23 cellular contexts compared by ENCODE assay signal in the genomic region with DNA sequence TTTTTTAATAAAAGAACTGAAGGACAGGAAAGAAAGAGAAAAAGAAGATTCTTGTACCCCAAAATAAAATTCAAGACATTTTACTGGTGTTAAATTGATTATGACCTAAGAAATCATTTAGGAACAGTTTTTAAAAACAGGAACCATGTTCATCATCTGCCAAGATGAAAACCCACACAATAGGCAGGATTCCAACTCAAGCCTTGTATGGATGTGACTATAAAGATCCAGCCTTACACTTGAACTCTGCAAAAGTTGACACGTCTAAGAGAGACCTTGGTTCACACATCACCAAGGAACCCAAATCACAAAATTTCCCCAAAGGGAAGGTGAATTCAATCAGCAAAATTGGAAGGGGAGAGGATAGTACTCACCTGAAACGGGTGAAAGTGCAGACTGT.
DNase-seq lines count a peak whose midpoint lies in the region; ATAC-seq and TF ChIP-seq lines count a peak whose summit lies in the region.
"Had no signal": no experiment of that assay in that cellular context is flagged by ENCODE, and none has a peak within 500 bp of the region (broad histone marks: within the 10 kb centered on the region; RNA-seq: fewer than 3 reads in every experiment).

No MANE protein-coding gene starts in this region.

- in situ Hi-C loops in mammary epithelial cell (cut with MboI; ENCODE audit: low sequenced_read_pairs in 2 of 2), result no loop called here
- in situ Hi-C loops in astrocyte of the spinal cord (cut with HindIII; ENCODE audit: low sequenced_read_pairs), result no loop called here

- H3K4me1 ChIP-seq in mammary epithelial cell (ENCODE audit: insufficient read depth, low read length), result peaks cover 14% of the 10 kb centered on the region
- H3K4me1 ChIP-seq in neutrophil (ENCODE audit: control insufficient read depth in 1 of 2, insufficient read depth in 1 of 2, low read depth in 1 of 2, low read length in 1 of 2), result peaks cover 86 to 96% of the 10 kb centered on the region in 2 experiments
- H3K4me1 ChIP-seq: SJCRH30 had no signal

- dilution Hi-C loops in mammary epithelial cell (cut with HindIII; ENCODE audit: low sequenced_read_pairs), result no loop called here

- no peak overlapping the region for H3K9ac ChIP-seq in mammary epithelial cell (ENCODE audit: insufficient read depth, low read length)

- H3K27me3 Mint-ChIP-seq in MCF 10A (ENCODE audit: insufficient read depth, unreplicated experiment), result no peaks in the 10 kb centered on the region
- H3K27me3 Mint-ChIP-seq: CD8-positive, alpha-beta memory T cell had no signal

- ATAC-seq in HG02981 (IDR thresholded peaks at IDR 0.05; ENCODE audit: unreplicated experiment) (no peak), GM21576 (IDR thresholded peaks at IDR 0.05; ENCODE audit: unreplicated experiment) (no peak)
- ATAC-seq: HCT116 had no signal

- intact Hi-C loops in MCF 10A (cut with micrococcal nuclease), result no loop called here
- intact Hi-C loops in mammary epithelial cell (cut with micrococcal nuclease), result no loop called here

- H3K36me3 Mint-ChIP-seq in MCF 10A (ENCODE audit: insufficient read depth, unreplicated experiment), result peaks cover 70% of the 10 kb centered on the region

- H3K9me3 Mint-ChIP-seq in MCF 10A (ENCODE audit: unreplicated experiment), result no peaks in the 10 kb centered on the region
- H3K9me3 Mint-ChIP-seq: CD8-positive, alpha-beta memory T cell had no signal

- H3K4me1 Mint-ChIP-seq in MCF 10A (ENCODE audit: insufficient read depth, unreplicated experiment), result peaks cover 25% of the 10 kb centered on the region
- H3K4me1 Mint-ChIP-seq: CD8-positive, alpha-beta memory T cell had no signal

- H3K36me3 ChIP-seq in mammary epithelial cell (ENCODE audit: insufficient read depth, low read length), result no peaks in the 10 kb centered on the region
- H3K36me3 ChIP-seq in neutrophil, result no peaks in the 10 kb centered on the region

- H3K4me2 ChIP-seq in mammary epithelial cell (ENCODE audit: insufficient read depth, low read depth, low read length), result no peak overlapping the region

- H3K27me3 ChIP-seq in mammary epithelial cell (ENCODE audit: insufficient read depth, low read length), result no peaks in the 10 kb centered on the region
- H3K27me3 ChIP-seq in neutrophil, result no peaks in the 10 kb centered on the region
- H3K27me3 ChIP-seq: SJCRH30 had no signal

- WGBS in mammary epithelial cell (ENCODE audit: low coverage, missing lambda C conversion rate), result 55% methylated on average over 2 of the region's 2 CpGs

- no peak for DNase-seq in MCF 10A (ENCODE audit: unreplicated experiment)
- DNase-seq in mammary epithelial cell, result no peak
- DNase-seq in astrocyte of the spinal cord (ENCODE audit: low read depth, low spot score), result peak; percentile 44
- DNase-seq in stimulated activated CD4-positive, alpha-beta T cell treated with anti-CD3 and anti-CD28 coated beads, Interleukin-12 subunit alpha, Interleukin-12 subunit beta, amount 100 ng/mL, for 4 hours, result no peak
- DNase-seq: 8988T; AML-193; C1 segment of cervical spinal cord; Calu3; CD8-positive, alpha-beta memory T cell; DMS153; GOT3; Karpas-422; NCI-H1694; NCI-H2081; NCI-H2171; NCI-H345; NCI-H524; OCI-M1; SJCRH30 had no signal

- BruUV-seq in MCF 10A (replicated peaks; lab: Mats Ljungman, UMichigan) (no TSS peak), mammary epithelial cell (replicated peaks; lab: Mats Ljungman, UMichigan) (no TSS peak)

- H3K27ac Mint-ChIP-seq in MCF 10A (ENCODE audit: low read depth, unreplicated experiment), result peak overlapping the region; percentile 11

- TF ChIP-seq CTCF in MCF 10A (IDR thresholded peaks at IDR 0.05; ENCODE audit: unreplicated experiment) (no peak), mammary epithelial cell (conservative IDR thresholded peaks at IDR 0.05 in 1 of 2, IDR thresholded peaks at IDR 0.05 in 1 of 2; ENCODE audit: extremely low read depth in 1 of 2, insufficient read depth in 1 of 2, low read depth in 1 of 2, low read length in 2 of 2) (no peak), astrocyte of the spinal cord (IDR thresholded peaks at IDR 0.05; ENCODE audit: low read depth, low read length) (no peak), neutrophil (IDR thresholded peaks at IDR 0.05) (no peak)

- no peak overlapping the region for H2AFZ ChIP-seq in mammary epithelial cell (ENCODE audit: low read depth, low read length)

- H4K20me1 ChIP-seq in mammary epithelial cell (ENCODE audit: insufficient read depth, low read length), result no peaks in the 10 kb centered on the region

- no peaks in the 10 kb centered on the region for H3K9me3 ChIP-seq in mammary epithelial cell (replicated peaks; ENCODE audit: insufficient read depth, low read length)
- no peaks in the 10 kb centered on the region for H3K9me3 ChIP-seq in neutrophil
- H3K9me3 ChIP-seq: SJCRH30 had no signal

- no peak overlapping the region for H3K27ac ChIP-seq in mammary epithelial cell (ENCODE audit: insufficient read depth, low read depth, low read length)
- H3K27ac ChIP-seq in neutrophil, result peak overlapping the region; percentile 85
- H3K27ac ChIP-seq: SJCRH30 had no signal

- H3K4me3 ChIP-seq in mammary epithelial cell (replicated peaks in 1 of 3; ENCODE audit: insufficient read depth in 1 of 3, low read depth in 2 of 3, low read length in 3 of 3), result no peak overlapping the region
- no peak overlapping the region for H3K4me3 ChIP-seq in astrocyte of the spinal cord (ENCODE audit: low read depth, low read length)
- H3K4me3 ChIP-seq in neutrophil (ENCODE audit: low read depth in 1 of 2, low read length in 1 of 2), result no peak overlapping the region
- H3K4me3 ChIP-seq: SJCRH30 had no signal

- CTCF ChIA-PET in MCF 10A (lab: Yijun Ruan, JAX), result interaction anchor here (0.8 kb wide), 1 partner anchor 18 kb away, joined by 3 read pairs; no protein-coding TSS in a partner anchor
- CTCF ChIA-PET in mammary epithelial cell (lab: Charles Lee; ENCODE audit: low non-redundant PET), result no interaction called here

- POLR2A ChIA-PET in MCF 10A (lab: Yijun Ruan, JAX), result interaction anchor here (1.0 kb wide), 1 partner anchor 14 kb away, joined by 3 read pairs; no protein-coding TSS in a partner anchor

- no peaks in the 10 kb centered on the region for H3K79me2 ChIP-seq in mammary epithelial cell (ENCODE audit: insufficient read depth, low read length)

- H3K4me3 Mint-ChIP-seq in MCF 10A (ENCODE audit: unreplicated experiment), result no peak overlapping the region
- H3K4me3 Mint-ChIP-seq: CD8-positive, alpha-beta memory T cell had no signal
